ENCODE assay signal across 11 cellular contexts in genomic region chr12:52867636-52868035, GRCh38. TPM values are rescaled to one million over a fixed set of nuclear protein-coding genes. Genes with fewer than 3 reads are reported as not detected.
DNase-seq lines count a peak whose midpoint lies in the region; ATAC-seq, FAIRE-seq and TF ChIP-seq lines count a peak whose summit lies in the region.
"Had no signal": no experiment of that assay in that cellular context is flagged by ENCODE, and none has a peak within 500 bp of the region (broad histone marks: within the 10 kb centered on the region; RNA-seq: fewer than 3 reads in every experiment).

No MANE protein-coding gene starts in this region.

- in situ Hi-C loops in GM12878 (cut with MboI), result loop anchor here (10.0 kb wide), 1 partner anchor 283 kb away; no protein-coding TSS in a partner anchor

- H3K4me3 ChIP-seq in GM12878 (no peak overlapping the region), mucosa of descending colon (no peak overlapping the region)
- H3K4me3 ChIP-seq: esophagus muscularis mucosa had no signal

- no peak for TF ChIP-seq POLR2A in GM12878 (IDR thresholded peaks at IDR 0.05; ENCODE audit: low read depth, low read length)

- DNase-seq in stimulated activated CD4-positive, alpha-beta T cell treated with anti-CD3 and anti-CD28 coated beads, Interleukin-12 subunit alpha, Interleukin-12 subunit beta, amount 100 ng/mL, for 4 hours, result peak; percentile 32
- no peak for DNase-seq in stimulated activated CD4-positive, alpha-beta T cell treated with anti-CD3 and anti-CD28 coated beads, Interleukin-2, amount 100 ng/mL, for 48 hours
- DNase-seq in GM12878 (ENCODE audit: low read depth, low spot score) (no peak), mucosa of descending colon (peak; percentile 83 to 86 (median 85)), NCI-H1417 (lab: John Stamatoyannopoulos, UW) (no peak), SHP77 (lab: John Stamatoyannopoulos, UW) (no peak), DMS153 treated with DMSO at 0.1 percent for 48 hours (lab: John Stamatoyannopoulos, UW; ENCODE audit: unreplicated experiment) (no peak)
- DNase-seq: COR-L47 had no signal

- no peaks in the 10 kb centered on the region; a peak in 1 of 4 replicates for H3K27me3 ChIP-seq in GM12878 (replicated peaks in 1 of 2; ENCODE audit: control insufficient read depth in 2 of 2, insufficient read depth in 2 of 2, low read length in 1 of 2)
- H3K27me3 ChIP-seq: esophagus muscularis mucosa had no signal

- POLR2A ChIA-PET in GM12878 (lab: Charles Lee), result no interaction called here

- ATAC-seq in GM12878 (no peak), mucosa of descending colon (peak; percentile 52), HG02759 (IDR thresholded peaks at IDR 0.05; ENCODE audit: unreplicated experiment) (no peak)

- FAIRE-seq in GM12878 (lab: Jason Lieb, UNC), result no peak

- TF ChIP-seq RAD21 in GM12878 (IDR thresholded peaks at IDR 0.05; ENCODE audit: insufficient read depth, low read depth, low read length), result no peak

- TF ChIP-seq EP300 in GM12878 (IDR thresholded peaks at IDR 0.05; ENCODE audit: borderline replicate concordance in 1 of 2, control insufficient read depth in 1 of 2, low read depth in 2 of 2, low read length in 2 of 2), result no peak

- no peaks in the 10 kb centered on the region for H3K79me2 ChIP-seq in GM12878 (ENCODE audit: control insufficient read depth, insufficient read depth, low read length)

- H3K36me3 ChIP-seq in GM12878 (ENCODE audit: control insufficient read depth in 2 of 2, insufficient read depth in 2 of 2, low read length in 1 of 2) (no peaks in the 10 kb centered on the region), mucosa of descending colon (ENCODE audit: low read depth) (no peaks in the 10 kb centered on the region)
- H3K36me3 ChIP-seq: esophagus muscularis mucosa had no signal

- RAD21 ChIA-PET in GM12878 (lab: Charles Lee; ENCODE audit: unreplicated experiment), result no interaction called here

- H4K20me1 ChIP-seq in GM12878 (ENCODE audit: control insufficient read depth, insufficient read depth), result no peaks in the 10 kb centered on the region; the same call in 1 of the 2 replicates

- H3K4me1 ChIP-seq in GM12878 (ENCODE audit: control insufficient read depth, insufficient read depth, low read length) (peaks cover 6% of the 10 kb centered on the region), mucosa of descending colon (ENCODE audit: low read depth) (peaks cover 27% of the 10 kb centered on the region)

- no peaks in the 10 kb centered on the region for H3K9me3 ChIP-seq in GM12878 (replicated peaks; ENCODE audit: control insufficient read depth, insufficient read depth, low read length)
- no peaks in the 10 kb centered on the region for H3K9me3 ChIP-seq in mucosa of descending colon
- H3K9me3 ChIP-seq: esophagus muscularis mucosa had no signal

- BruUV-seq in GM12878 (replicated peaks; lab: Mats Ljungman, UMichigan), result no TSS peak

- H2AFZ ChIP-seq in GM12878 (ENCODE audit: control insufficient read depth, low read depth, low read length), result no peak overlapping the region

- intact Hi-C loops in GM12878 (cut with micrococcal nuclease; ENCODE audit: unreplicated experiment), result no loop called here
- intact Hi-C loops in mucosa of descending colon (cut with DNase I, micrococcal nuclease), result no loop called here

- H3K27ac ChIP-seq in GM12878 (ENCODE audit: control insufficient read depth, insufficient read depth), result no peak overlapping the region
- H3K27ac ChIP-seq: esophagus muscularis mucosa, HL-60 had no signal

- WGBS in GM12878 (ENCODE audit: insufficient coverage, insufficient replicate concordance, low lambda C conversion rate, missing lambda C conversion rate), result 4% methylated on average over 5 of the region's 9 CpGs

- no peak overlapping the region for H3K9ac ChIP-seq in GM12878 (ENCODE audit: control insufficient read depth, insufficient read depth, low read length)

- SMC1A ChIA-PET in GM12878 (lab: Charles Lee; ENCODE audit: uncharacterized antibody, unreplicated experiment), result no interaction called here

- no peak overlapping the region for H3K4me2 ChIP-seq in GM12878 (ENCODE audit: control insufficient read depth, insufficient read depth)

- TF ChIP-seq CTCF in GM12878 (IDR thresholded peaks at IDR 0.05 in 2 of 3, conservative IDR thresholded peaks at IDR 0.05 in 1 of 3; ENCODE audit: control insufficient read depth in 2 of 3, extremely low read depth in 1 of 3, insufficient read depth in 1 of 3, low read depth in 3 of 3, low read length in 3 of 3) (no peak), mucosa of descending colon (IDR thresholded peaks at IDR 0.05) (no peak)

- CTCF ChIA-PET in GM12878 (lab: Yijun Ruan, JAX), result interaction anchor here (1.3 to 1.5 kb wide), 2 partner anchors 113 to 494 kb away, joined by 3 to 4 read pairs; no protein-coding TSS in a partner anchor

RNA-seq across cellular contexts. Expression of gene KRT78, which starts 18.8 kb away (rescaled TPM):
- total RNA-seq in GM12878 (2013; cell fraction: nucleolus; rRNA removed), result not detected in 2 replicates
- total RNA-seq in GM12878 (2014; rRNA removed), result not detected in 2 replicates
- not detected in 2 replicates for total RNA-seq in GM12878 (2014; rRNA removed; fragmentation: Illumina TruSeq; extraction: Trizol)
- total RNA-seq in GM12878 (2021), result not detected in 2 replicates
- polyA plus RNA-seq in GM12878 (2011; ENCODE audit: low read depth), result not detected
- polyA plus RNA-seq in GM12878 (2011; rRNA removed), result 0.07 and 0.16 TPM in 2 replicates
- 0.03 and 0.22 TPM in 2 replicates for polyA plus RNA-seq in GM12878 (2011; cell fraction: cytosol; rRNA removed)
- 0.07 TPM in 1 of 2 replicates, not detected in the other for polyA plus RNA-seq in GM12878 (2011; cell fraction: nucleus; rRNA removed)
- polyA plus RNA-seq in GM12878 (2012), result not detected in 2 replicates
- not detected in 2 replicates for polyA plus RNA-seq in GM12878 (2014; fragmentation: Illumina TruSeq; extraction: Trizol)
- polyA plus RNA-seq in GM12878 (2014; fragmentation: Nextera tagmentation; extraction: Ambion mirVana), result not detected
- polyA plus RNA-seq in GM12878 (2014; rRNA removed), result 0.51 TPM in 1 of 2 replicates, not detected in the other
- not detected for polyA plus RNA-seq in GM12878 (2016; fragmentation: Nextera tagmentation; extraction: Ambion mirVana)
- 0.52 TPM in 1 of 2 replicates, not detected in the other for polyA minus RNA-seq in GM12878 (2011; rRNA and poly(A)+ RNA removed)
- not detected in 2 replicates for polyA minus RNA-seq in GM12878 (2011; cell fraction: cytosol; rRNA and poly(A)+ RNA removed)
- not detected in 2 replicates for polyA minus RNA-seq in GM12878 (2011; cell fraction: nucleus; rRNA and poly(A)+ RNA removed)
- total RNA-seq in mucosa of descending colon, result not detected

RNA-seq across cellular contexts. Expression of gene KRT79, which starts 33.5 kb away (rescaled TPM):
- not detected in 2 replicates for total RNA-seq in GM12878 (2013; cell fraction: nucleolus; rRNA removed)
- not detected in 2 replicates for total RNA-seq in GM12878 (2014; rRNA removed)
- total RNA-seq in GM12878 (2014; rRNA removed; fragmentation: Illumina TruSeq; extraction: Trizol), result not detected in 2 replicates
- not detected in 2 replicates for total RNA-seq in GM12878 (2021)
- not detected for polyA plus RNA-seq in GM12878 (2011; ENCODE audit: low read depth)
- 0.06 and 0.07 TPM in 2 replicates for polyA plus RNA-seq in GM12878 (2011; rRNA removed)
- 0.04 and 0.12 TPM in 2 replicates for polyA plus RNA-seq in GM12878 (2011; cell fraction: cytosol; rRNA removed)
- polyA plus RNA-seq in GM12878 (2011; cell fraction: nucleus; rRNA removed), result 0.70 and 0.97 TPM in 2 replicates
- polyA plus RNA-seq in GM12878 (2012), result not detected in 2 replicates
- polyA plus RNA-seq in GM12878 (2014; fragmentation: Illumina TruSeq; extraction: Trizol), result 0.03 TPM in 1 of 2 replicates, not detected in the other
- polyA plus RNA-seq in GM12878 (2014; fragmentation: Nextera tagmentation; extraction: Ambion mirVana), result not detected
- polyA plus RNA-seq in GM12878 (2014; rRNA removed), result 0.09 TPM in 1 of 2 replicates, not detected in the other
- not detected for polyA plus RNA-seq in GM12878 (2016; fragmentation: Nextera tagmentation; extraction: Ambion mirVana)
- polyA minus RNA-seq in GM12878 (2011; rRNA and poly(A)+ RNA removed), result 0.10 TPM in 1 of 2 replicates, not detected in the other
- not detected in 2 replicates for polyA minus RNA-seq in GM12878 (2011; cell fraction: cytosol; rRNA and poly(A)+ RNA removed)
- polyA minus RNA-seq in GM12878 (2011; cell fraction: nucleus; rRNA and poly(A)+ RNA removed), result not detected in 2 replicates
- total RNA-seq in mucosa of descending colon, result not detected
- total RNA-seq: esophagus muscularis mucosa had no signal

RNA-seq across cellular contexts. Expression of gene KRT8, which starts 37.2 kb away (rescaled TPM):
- not detected in 2 replicates for total RNA-seq in GM12878 (2013; cell fraction: nucleolus; rRNA removed)
- total RNA-seq in GM12878 (2014; rRNA removed) (0.11 and 0.16 TPM in 2 replicates), GM12878 (2014; rRNA removed; fragmentation: Illumina TruSeq; extraction: Trizol) (0.09 and 0.22 TPM in 2 replicates), GM12878 (2021) (5.6 and 5.7 TPM in 2 replicates), mucosa of descending colon (1,000 to 10,000 TPM; 1,334 to 4,222 (median 3,664) TPM)
- polyA plus RNA-seq in GM12878 (2011; ENCODE audit: low read depth), result 0.85 TPM
- polyA plus RNA-seq in GM12878 (2011; rRNA removed) (0.10 and 0.41 TPM in 2 replicates), GM12878 (2014; fragmentation: Illumina TruSeq; extraction: Trizol) (0.37 and 0.81 TPM in 2 replicates), GM12878 (2014; fragmentation: Nextera tagmentation; extraction: Ambion mirVana) (under 1 TPM in 1 of 2 experiments, not detected in 1; 0.15 TPM), GM12878 (2014; rRNA removed) (0.57 and 0.67 TPM in 2 replicates), GM12878 (2016; fragmentation: Nextera tagmentation; extraction: Ambion mirVana) (under 1 TPM; 0.35 to 0.99 TPM)
- polyA plus RNA-seq in GM12878 (2011; cell fraction: cytosol; rRNA removed), result 0.10 and 0.20 TPM in 2 replicates
- polyA plus RNA-seq in GM12878 (2011; cell fraction: nucleus; rRNA removed), result 0.25 and 0.42 TPM in 2 replicates
- polyA plus RNA-seq in GM12878 (2012), result 0.58 and 1.5 TPM in 2 replicates
- 0.15 and 0.88 TPM in 2 replicates for polyA minus RNA-seq in GM12878 (2011; rRNA and poly(A)+ RNA removed)
- polyA minus RNA-seq in GM12878 (2011; cell fraction: cytosol; rRNA and poly(A)+ RNA removed), result 23.7 and 27.7 TPM in 2 replicates
- polyA minus RNA-seq in GM12878 (2011; cell fraction: nucleus; rRNA and poly(A)+ RNA removed), result 1.8 and 8.8 TPM in 2 replicates

RNA-seq across cellular contexts. Expression of gene KRT4, which starts 53.7 kb away (rescaled TPM):
- total RNA-seq in GM12878 (2013; cell fraction: nucleolus; rRNA removed), result not detected in 2 replicates
- total RNA-seq in GM12878 (2014; rRNA removed) (not detected in 2 replicates), GM12878 (2014; rRNA removed; fragmentation: Illumina TruSeq; extraction: Trizol) (not detected in 2 replicates), GM12878 (2021) (not detected in 2 replicates), mucosa of descending colon (not detected)
- polyA plus RNA-seq in GM12878 (2011; ENCODE audit: low read depth), result not detected
- polyA plus RNA-seq in GM12878 (2011; rRNA removed) (not detected in 2 replicates), GM12878 (2014; fragmentation: Illumina TruSeq; extraction: Trizol) (not detected in 2 replicates), GM12878 (2014; fragmentation: Nextera tagmentation; extraction: Ambion mirVana) (not detected), GM12878 (2014; rRNA removed) (not detected in 2 replicates), GM12878 (2016; fragmentation: Nextera tagmentation; extraction: Ambion mirVana) (not detected)
- polyA plus RNA-seq in GM12878 (2011; cell fraction: cytosol; rRNA removed), result not detected in 2 replicates
- not detected in 2 replicates for polyA plus RNA-seq in GM12878 (2011; cell fraction: nucleus; rRNA removed)
- polyA plus RNA-seq in GM12878 (2012), result not detected in 2 replicates
- not detected in 2 replicates for polyA minus RNA-seq in GM12878 (2011; rRNA and poly(A)+ RNA removed)
- not detected in 2 replicates for polyA minus RNA-seq in GM12878 (2011; cell fraction: cytosol; rRNA and poly(A)+ RNA removed)
- polyA minus RNA-seq in GM12878 (2011; cell fraction: nucleus; rRNA and poly(A)+ RNA removed), result not detected in 2 replicates

Comparison
In these comparisons a context has a peak if more than half of its experiments do, and no peak if none do; other contexts are left out.
1. DNase-seq: peak in stimulated activated CD4-positive, alpha-beta T cell treated with anti-CD3 and anti-CD28 coated beads, Interleukin-12 subunit alpha, Interleukin-12 subunit beta, amount 100 ng/mL, for 4 hours (single experiment) and mucosa of descending colon (3 of 3); none in stimulated activated CD4-positive, alpha-beta T cell treated with anti-CD3 and anti-CD28 coated beads, Interleukin-2, amount 100 ng/mL, for 48 hours (0 of 2), GM12878 (single experiment), NCI-H1417 (0 of 3), SHP77 (0 of 2) and DMS153 treated with DMSO at 0.1 percent for 48 hours (single experiment).
2. RNA of gene KRT8, which starts 37.2 kb away (total RNA-seq): 1,334 to 4,222 TPM in mucosa of descending colon; 0.09 to 5.7 TPM in GM12878; every median in the first group is over 100 times any median in the second.